1 cellular context compared by ENCODE assay signal in genomic region chr5:116696356-116696755, GRCh38.
TF ChIP-seq lines count a peak whose summit lies in the region.

No MANE protein-coding gene starts in this region.

TF ChIP-seq in GM12878, 131 proteins besides CTCF, POLR2A, EP300 and RAD21 (continued from another document and continues in another):
- TF ChIP-seq SKIL (IDR thresholded peaks at IDR 0.05; ENCODE audit: low read depth, poor library complexity, severe bottlenecking) = peak; percentile 17
- TF ChIP-seq PAX8 (IDR thresholded peaks at IDR 0.05) = no peak
- no peak; the same call in 1 of the 2 replicates for TF ChIP-seq RAD51 (IDR thresholded peaks at IDR 0.05)
- no peak for TF ChIP-seq ZBTB4 (CRISPR knock-in tag; IDR thresholded peaks at IDR 0.05)
- no peak for TF ChIP-seq SIX5 (IDR thresholded peaks at IDR 0.05; ENCODE audit: low read depth, low read length, severe bottlenecking)
- TF ChIP-seq CBX3 (IDR thresholded peaks at IDR 0.05; ENCODE audit: borderline replicate concordance, low read depth) = no peak
- no peak for TF ChIP-seq SUPT20H (IDR thresholded peaks at IDR 0.05; ENCODE audit: borderline replicate concordance, control insufficient read depth, low read depth, low read length)
- TF ChIP-seq SREBF2 (IDR thresholded peaks at IDR 0.05; ENCODE audit: low read length) = no peak
- no peak for TF ChIP-seq CHD4 (IDR thresholded peaks at IDR 0.05)
- TF ChIP-seq RCOR1 (conservative IDR thresholded peaks at IDR 0.05; ENCODE audit: low read depth, low read length) = no peak
- no peak for TF ChIP-seq TCF7 (IDR thresholded peaks at IDR 0.05; ENCODE audit: borderline replicate concordance)
- TF ChIP-seq ZNF24 (IDR thresholded peaks at IDR 0.05) = 0 out of 2 replicates have a peak, but pooled peaks have one; percentile 3
- no peak for TF ChIP-seq ZBTB11 (CRISPR knock-in tag; IDR thresholded peaks at IDR 0.05)
- no peak for TF ChIP-seq YBX1 (IDR thresholded peaks at IDR 0.05)
- no peak for TF ChIP-seq HCFC1 (IDR thresholded peaks at IDR 0.05; ENCODE audit: low read length)
- no peak for TF ChIP-seq STAT3 (IDR thresholded peaks at IDR 0.05; ENCODE audit: low read depth, low read length)
- TF ChIP-seq BACH1 (IDR thresholded peaks at IDR 0.05; ENCODE audit: borderline replicate concordance) = peak; percentile 25; the same call in 1 of the 2 replicates
- TF ChIP-seq RFX5 (IDR thresholded peaks at IDR 0.05; ENCODE audit: low read depth, low read length) = no peak
- TF ChIP-seq RUNX3 (IDR thresholded peaks at IDR 0.05; ENCODE audit: low read length) = peak; percentile 52
- TF ChIP-seq NBN (IDR thresholded peaks at IDR 0.05) = peak; percentile 51; the same call in 1 of the 2 replicates
- TF ChIP-seq USF2 (IDR thresholded peaks at IDR 0.05; ENCODE audit: borderline replicate concordance, low read depth, low read length) = no peak
- TF ChIP-seq BCL11A (IDR thresholded peaks at IDR 0.05; ENCODE audit: low read depth, low read length) = peak; percentile 63; the same call in 1 of the 2 replicates
- TF ChIP-seq SP1 (IDR thresholded peaks at IDR 0.05; ENCODE audit: low read depth, low read length) = peak; percentile 19
- TF ChIP-seq TAF1 (IDR thresholded peaks at IDR 0.05; ENCODE audit: borderline replicate concordance, low read depth, low read length) = no peak
- TF ChIP-seq ZBTB40 (IDR thresholded peaks at IDR 0.05; ENCODE audit: borderline replicate concordance) = no peak
- TF ChIP-seq HDAC2 (IDR thresholded peaks at IDR 0.05) = no peak
- peak; percentile 82 to 83 for TF ChIP-seq IKZF2 (IDR thresholded peaks at IDR 0.05)
- TF ChIP-seq ASH2L (IDR thresholded peaks at IDR 0.05; ENCODE audit: borderline replicate concordance, low read depth) = no peak
- TF ChIP-seq SMC3 (IDR thresholded peaks at IDR 0.05; ENCODE audit: borderline replicate concordance, low read length) = 0 out of 2 replicates have a peak, but pooled peaks have one; percentile 9
- no peak for TF ChIP-seq MAX (IDR thresholded peaks at IDR 0.05; ENCODE audit: low read depth, low read length)
- TF ChIP-seq CEBPZ (IDR thresholded peaks at IDR 0.05; ENCODE audit: low read depth, low read length) = no peak
- TF ChIP-seq TARDBP (IDR thresholded peaks at IDR 0.05; ENCODE audit: borderline replicate concordance) = no peak
- TF ChIP-seq PKNOX1 (IDR thresholded peaks at IDR 0.05) = no peak
- no peak for TF ChIP-seq SRF (IDR thresholded peaks at IDR 0.05; ENCODE audit: low read depth in 2 of 2, low read length in 2 of 2)
- TF ChIP-seq NFYA (IDR thresholded peaks at IDR 0.05; ENCODE audit: borderline replicate concordance, low read depth, low read length) = no peak
- TF ChIP-seq USF1 (IDR thresholded peaks at IDR 0.05; ENCODE audit: borderline replicate concordance, extremely low read length, insufficient read depth, low read depth, low read length) = no peak
- no peak for TF ChIP-seq MXI1 (IDR thresholded peaks at IDR 0.05; ENCODE audit: low read depth, low read length)
- no peak for TF ChIP-seq PBX3 (IDR thresholded peaks at IDR 0.05; ENCODE audit: insufficient replicate concordance, low read depth, low read length)
- TF ChIP-seq ZSCAN29 (IDR thresholded peaks at IDR 0.05) = no peak
- TF ChIP-seq MTA3 (IDR thresholded peaks at IDR 0.05; ENCODE audit: borderline replicate concordance, low read length) = no peak
- no peak for TF ChIP-seq PML (IDR thresholded peaks at IDR 0.05; ENCODE audit: low read length)
- no peak for TF ChIP-seq ZNF217 (IDR thresholded peaks at IDR 0.05)
